In the genomic region with DNA sequence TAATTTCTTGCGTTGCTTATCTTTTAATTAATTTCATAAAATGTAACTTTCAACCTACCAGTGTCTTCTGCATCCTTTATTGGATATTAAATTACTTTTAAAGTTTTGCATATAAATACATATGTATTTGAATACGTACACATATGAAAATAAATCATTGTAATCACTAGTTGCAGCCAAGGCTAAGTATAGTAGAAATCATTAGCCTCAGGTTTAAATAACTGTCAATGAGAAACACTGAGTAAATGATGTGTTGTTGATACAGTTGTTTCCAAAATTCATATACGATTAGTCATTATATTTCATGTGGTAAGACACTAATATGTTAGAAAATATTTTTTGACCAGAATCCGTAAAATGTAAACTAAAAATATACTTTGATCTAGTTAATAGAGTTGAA, we compare ENCODE assay signal across 30 cellular contexts.
"Had no signal": no experiment of that assay in that cellular context is flagged by ENCODE, and none has a peak within 500 bp of the region (broad histone marks: within the 10 kb centered on the region; RNA-seq: fewer than 3 reads in every experiment).

No MANE protein-coding gene starts in this region.

- DNase-seq: immature natural killer cell; kidney; left colon; left lung; lower lobe of right lung; mammary epithelial cell; mesenchymal stem cell; naive thymus-derived CD8-positive, alpha-beta T cell; nucleus accumbens; pancreas; posterior cingulate gyrus; retina; right cardiac atrium; spleen; stimulated activated CD4-positive, alpha-beta T cell treated with anti-CD3 and anti-CD28 coated beads, Interleukin-4, amount 100 ng/mL, for 24 hours; stimulated activated naive CD4-positive, alpha-beta T cell; tibial artery; trophoblast cell; upper lobe of right lung had no signal

- H3K36me3 Mint-ChIP-seq: immature natural killer cell; naive thymus-derived CD8-positive, alpha-beta T cell; stimulated activated effector memory CD8-positive, alpha-beta T cell treated with anti-CD3 and anti-CD28 coated beads, Interleukin-12 subunit alpha, Interleukin-12 subunit beta, amount 100 ng/mL, for 72 hours had no signal

- H3K9me3 Mint-ChIP-seq: nephron, neural crest cell had no signal

- H3K4me3 Mint-ChIP-seq: immature natural killer cell; naive thymus-derived CD8-positive, alpha-beta T cell; nephron; neural crest cell; stimulated activated effector memory CD8-positive, alpha-beta T cell treated with anti-CD3 and anti-CD28 coated beads, Interleukin-12 subunit alpha, Interleukin-12 subunit beta, amount 100 ng/mL, for 72 hours; stimulated activated naive CD8-positive, alpha-beta T cell treated with anti-CD3 and anti-CD28 coated beads, Interleukin-15, Interleukin-2, amounts not matched to agents 100 ng/mL and 50 ng/mL, for 24 hours had no signal

- ATAC-seq: left colon; left lung; lower lobe of right lung; naive thymus-derived CD8-positive, alpha-beta T cell; pancreas; right cardiac atrium; sciatic nerve; stimulated activated effector memory CD8-positive, alpha-beta T cell treated with anti-CD3 and anti-CD28 coated beads, Interleukin-12 subunit alpha, Interleukin-12 subunit beta, amount 100 ng/mL, for 72 hours; upper lobe of right lung had no signal

- H3K4me3 ChIP-seq: left lung, lower lobe of right lung, pancreas, prostate gland, skin epidermis, spleen, suprapubic skin, thoracic aorta, tibial artery, upper lobe of right lung had no signal

- H3K4me1 Mint-ChIP-seq: immature natural killer cell; naive thymus-derived CD8-positive, alpha-beta T cell; nephron; neural crest cell; stimulated activated effector memory CD8-positive, alpha-beta T cell treated with anti-CD3 and anti-CD28 coated beads, Interleukin-12 subunit alpha, Interleukin-12 subunit beta, amount 100 ng/mL, for 72 hours had no signal

- H3K27ac ChIP-seq: left lung, lower lobe of right lung, pancreas, prostate gland, skin epidermis, spleen, suprapubic skin, thoracic aorta, tibial artery, upper lobe of right lung had no signal

- H3K4me1 ChIP-seq: left lung, lower lobe of right lung, prostate gland, spleen, suprapubic skin, tibial artery, upper lobe of right lung had no signal

- H3K27me3 Mint-ChIP-seq: naive thymus-derived CD8-positive, alpha-beta T cell; stimulated activated naive CD8-positive, alpha-beta T cell treated with anti-CD3 and anti-CD28 coated beads, Interleukin-15, Interleukin-2, amounts not matched to agents 100 ng/mL and 50 ng/mL, for 24 hours had no signal

- H3K9me3 ChIP-seq: left lung, lower lobe of right lung, pancreas, prostate gland, spleen, suprapubic skin, thoracic aorta, tibial artery, upper lobe of right lung had no signal

- H3K27ac Mint-ChIP-seq: immature natural killer cell; naive thymus-derived CD8-positive, alpha-beta T cell; nephron; stimulated activated effector memory CD8-positive, alpha-beta T cell treated with anti-CD3 and anti-CD28 coated beads, Interleukin-12 subunit alpha, Interleukin-12 subunit beta, amount 100 ng/mL, for 72 hours; stimulated activated naive CD8-positive, alpha-beta T cell treated with anti-CD3 and anti-CD28 coated beads, Interleukin-15, Interleukin-2, amounts not matched to agents 100 ng/mL and 50 ng/mL, for 24 hours had no signal

- FAIRE-seq: islet of Langerhans, kidney, urothelium cell line had no signal

- H3K36me3 ChIP-seq: left lung, lower lobe of right lung, pancreas, prostate gland, spleen, suprapubic skin, thoracic aorta, tibial artery, upper lobe of right lung had no signal

- H3K27me3 ChIP-seq: left lung, pancreas, spleen, suprapubic skin, tibial artery, upper lobe of right lung had no signal
